11 cellular contexts compared by ENCODE assay signal in the genomic region with DNA sequence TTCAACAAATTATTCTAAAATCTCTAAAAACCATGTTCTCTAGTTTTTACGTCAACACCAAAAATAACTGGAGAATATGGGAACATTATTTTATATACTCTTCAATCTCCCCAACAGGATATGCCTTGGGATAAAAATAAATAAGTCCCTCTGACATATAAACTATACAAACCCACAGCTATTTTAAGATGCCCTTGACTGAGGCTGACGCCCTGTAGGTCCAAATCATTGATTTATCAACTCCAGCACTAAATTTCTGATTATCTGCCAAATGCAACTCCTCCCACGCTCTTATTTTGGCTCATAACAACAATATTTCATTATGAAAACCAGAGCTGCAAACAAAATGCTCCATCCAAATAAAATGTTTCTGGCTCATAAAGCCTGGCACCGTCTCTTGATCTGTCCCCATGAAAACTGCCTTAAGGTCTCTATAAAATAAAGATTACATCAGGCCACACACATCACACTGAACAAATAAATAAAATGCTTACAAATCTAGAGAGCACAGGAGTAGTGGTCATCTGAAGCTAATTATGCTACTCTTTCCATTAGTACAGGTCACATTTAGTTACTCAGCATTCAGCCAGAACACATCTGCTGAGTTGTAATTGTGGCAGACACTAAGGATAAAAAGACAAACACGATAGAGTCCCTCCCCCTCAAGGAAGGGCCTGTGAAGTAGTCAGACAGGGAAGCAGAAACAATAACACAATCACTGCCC. TPM values are rescaled to one million over a fixed set of nuclear protein-coding genes. Genes with fewer than 3 reads are reported as not detected.
A peak's percentile ranks its signal among the peaks of the same experiment; 100 is the strongest.
DNase-seq lines count a peak whose midpoint lies in the region; ATAC-seq lines count a peak whose summit lies in the region.
"Had no signal": no experiment of that assay in that cellular context is flagged by ENCODE, and none has a peak within 500 bp of the region (broad histone marks: within the 10 kb centered on the region; RNA-seq: fewer than 3 reads in every experiment).

No MANE protein-coding gene starts in this region.

- peak; percentile 42 for DNase-seq in GM04504 (ENCODE audit: low read depth)
- DNase-seq in T-helper 17 cell: no peak
- DNase-seq in Right ventricle myocardium superior: no peak
- DNase-seq in stimulated activated effector memory CD8-positive, alpha-beta T cell treated with anti-CD3 and anti-CD28 coated beads, Interleukin-12 subunit alpha, Interleukin-12 subunit beta, amount 100 ng/mL, for 72 hours (ENCODE audit: low spot score in 2 of 2): no peak
- no peak for DNase-seq in epidermal melanocyte (ENCODE audit: insufficient read length, low spot score)
- no peak for DNase-seq in midbrain (lab: John Stamatoyannopoulos, UW)
- no peak for DNase-seq in cerebellar nuclear complex (lab: John Stamatoyannopoulos, UW)
- DNase-seq: MM.1S; natural killer cell; stimulated activated naive CD4-positive, alpha-beta T cell had no signal

- no peaks in the 10 kb centered on the region for H3K9me3 Mint-ChIP-seq in stimulated activated effector memory CD8-positive, alpha-beta T cell treated with anti-CD3 and anti-CD28 coated beads, Interleukin-12 subunit alpha, Interleukin-12 subunit beta, amount 100 ng/mL, for 72 hours
- H3K9me3 Mint-ChIP-seq: central memory CD8-positive, alpha-beta T cell; natural killer cell had no signal

- H3K4me3 Mint-ChIP-seq in T-helper 17 cell: no peak overlapping the region
- H3K4me3 Mint-ChIP-seq in stimulated activated effector memory CD8-positive, alpha-beta T cell treated with anti-CD3 and anti-CD28 coated beads, Interleukin-12 subunit alpha, Interleukin-12 subunit beta, amount 100 ng/mL, for 72 hours: no peak overlapping the region
- H3K4me3 Mint-ChIP-seq: central memory CD8-positive, alpha-beta T cell; natural killer cell had no signal

- peaks cover 6% of the 10 kb centered on the region for H3K36me3 Mint-ChIP-seq in T-helper 17 cell (ENCODE audit: low read depth)
- peaks cover 19% of the 10 kb centered on the region for H3K36me3 Mint-ChIP-seq in stimulated activated effector memory CD8-positive, alpha-beta T cell treated with anti-CD3 and anti-CD28 coated beads, Interleukin-12 subunit alpha, Interleukin-12 subunit beta, amount 100 ng/mL, for 72 hours
- H3K36me3 Mint-ChIP-seq: natural killer cell had no signal

- H3K27ac Mint-ChIP-seq in T-helper 17 cell: peak overlapping the region; percentile 54
- peak overlapping the region; percentile 43 for H3K27ac Mint-ChIP-seq in stimulated activated effector memory CD8-positive, alpha-beta T cell treated with anti-CD3 and anti-CD28 coated beads, Interleukin-12 subunit alpha, Interleukin-12 subunit beta, amount 100 ng/mL, for 72 hours
- H3K27ac Mint-ChIP-seq: natural killer cell had no signal

- peaks cover 29% of the 10 kb centered on the region for H3K4me1 Mint-ChIP-seq in T-helper 17 cell
- peaks cover 18% of the 10 kb centered on the region for H3K4me1 Mint-ChIP-seq in stimulated activated effector memory CD8-positive, alpha-beta T cell treated with anti-CD3 and anti-CD28 coated beads, Interleukin-12 subunit alpha, Interleukin-12 subunit beta, amount 100 ng/mL, for 72 hours

- H3K27me3 Mint-ChIP-seq in T-helper 17 cell: no peaks in the 10 kb centered on the region
- H3K27me3 Mint-ChIP-seq: central memory CD8-positive, alpha-beta T cell had no signal

- intact Hi-C loops in Right ventricle myocardium superior (cut with DNase I): no loop called here

- no peaks in the 10 kb centered on the region for H3K9me3 ChIP-seq in T-helper 17 cell (ENCODE audit: control insufficient read depth, low read length, poor library complexity, severe bottlenecking)

- ATAC-seq in T-helper 17 cell (no peak), Right ventricle myocardium superior (ENCODE audit: poor library complexity) (peak; percentile 44)
- no peak for ATAC-seq in stimulated activated effector memory CD8-positive, alpha-beta T cell treated with anti-CD3 and anti-CD28 coated beads, Interleukin-12 subunit alpha, Interleukin-12 subunit beta, amount 100 ng/mL, for 72 hours
- ATAC-seq: natural killer cell had no signal

RNA-seq across cellular contexts. Expression of gene CACUL1, which starts 28.8 kb away (rescaled TPM):
- total RNA-seq in T-helper 17 cell (10 to 100 TPM; 30.3 to 32.0 TPM), Right ventricle myocardium superior (21.4 TPM)
